22 cellular contexts compared by ENCODE assay signal in the genomic region with DNA sequence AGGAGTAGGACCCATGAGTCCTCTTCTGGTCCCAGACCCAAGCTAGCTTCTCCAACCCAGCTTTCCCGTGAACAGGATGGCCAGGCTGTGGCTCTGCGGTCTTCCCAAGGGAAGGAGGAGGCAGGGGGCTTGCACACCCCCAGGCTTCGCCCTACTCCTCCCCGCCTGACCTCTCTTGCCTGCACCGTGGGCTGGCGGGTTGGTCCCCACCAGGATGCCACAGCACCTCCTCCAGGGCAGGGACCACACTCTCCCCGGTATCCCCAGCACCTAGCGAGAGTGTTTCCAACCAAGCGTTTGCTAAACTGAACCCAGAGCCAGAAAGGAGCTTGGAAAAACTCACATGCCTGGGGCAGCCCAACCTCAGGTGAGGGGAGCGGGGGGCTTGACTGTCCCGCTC. TPM values are rescaled to one million over a fixed set of nuclear protein-coding genes. Genes with fewer than 3 reads are reported as not detected.
DNase-seq lines count a peak whose midpoint lies in the region; ATAC-seq lines count a peak whose summit lies in the region.
"Had no signal": no experiment of that assay in that cellular context is flagged by ENCODE, and none has a peak within 500 bp of the region (broad histone marks: within the 10 kb centered on the region; RNA-seq: fewer than 3 reads in every experiment).

No MANE protein-coding gene starts in this region.

- DNase-seq in activated naive CD4-positive, alpha-beta T cell treated with anti-CD3 and anti-CD28 coated beads, Interleukin-2, amount 10 ng/mL, durations not matched to agents 7 days and 5 days = no peak
- DNase-seq in activated naive CD4-positive, alpha-beta T cell treated with anti-CD3 and anti-CD28 coated beads for 36 hours = no peak
- no peak for DNase-seq in trophoblast cell
- DNase-seq: Calu3; CD4-positive, alpha-beta T cell; COR-L47; DMS53; DMS79 treated with DMSO at 0.1 percent for 48 hours; GF-D8; GM23248; H9 had no signal

- no peak overlapping the region for H2AK5ac ChIP-seq in trophoblast cell (ENCODE audit: low read length)

- H2BK12ac ChIP-seq in trophoblast cell (ENCODE audit: low read length) = no peak overlapping the region

- H3K9me3 ChIP-seq in KOPT-K1 (ENCODE audit: insufficient read depth, low read length, poor library complexity, severe bottlenecking) (no peaks in the 10 kb centered on the region), trophoblast cell (ENCODE audit: insufficient read depth, low read depth, low read length) (peaks cover 5% of the 10 kb centered on the region)
- H3K9me3 ChIP-seq: BLaER1 had no signal

- no peak overlapping the region for H3K23ac ChIP-seq in trophoblast cell (ENCODE audit: low read length)

- H3K4me1 ChIP-seq in trophoblast cell (ENCODE audit: control insufficient read depth in 1 of 2, insufficient read depth in 2 of 2, low read length in 2 of 2) = peaks cover 18 to 20% of the 10 kb centered on the region in 2 experiments

- peak overlapping the region; percentile 28 for H3K14ac ChIP-seq in trophoblast cell (ENCODE audit: low read length)

- H3K27me3 Mint-ChIP-seq in activated naive CD4-positive, alpha-beta T cell treated with anti-CD3 and anti-CD28 coated beads, Interleukin-2, amount 10 ng/mL, durations not matched to agents 7 days and 5 days = no peaks in the 10 kb centered on the region
- H3K27me3 Mint-ChIP-seq in activated naive CD4-positive, alpha-beta T cell treated with anti-CD3 and anti-CD28 coated beads for 36 hours (ENCODE audit: low read depth) = no peaks in the 10 kb centered on the region
- H3K27me3 Mint-ChIP-seq: CD4-positive, alpha-beta T cell had no signal

- no peak overlapping the region for H3K9ac ChIP-seq in trophoblast cell (ENCODE audit: low read length)
- H3K9ac ChIP-seq: BLaER1, GM23248 had no signal

- no peak overlapping the region for H3K4me3 Mint-ChIP-seq in activated naive CD4-positive, alpha-beta T cell treated with anti-CD3 and anti-CD28 coated beads, Interleukin-2, amount 10 ng/mL, durations not matched to agents 7 days and 5 days
- no peak overlapping the region for H3K4me3 Mint-ChIP-seq in activated naive CD4-positive, alpha-beta T cell treated with anti-CD3 and anti-CD28 coated beads for 36 hours
- H3K4me3 Mint-ChIP-seq: B cell; CD4-positive, alpha-beta T cell; H9 had no signal

- peaks cover 21% of the 10 kb centered on the region; the same call in 1 of the 2 replicates for H3K36me3 ChIP-seq in KOPT-K1 (ENCODE audit: insufficient read depth, low read length)
- H3K36me3 ChIP-seq in trophoblast cell (ENCODE audit: control insufficient read depth in 1 of 2, insufficient read depth in 2 of 2, low read length in 2 of 2) = no peaks in the 10 kb centered on the region

- no peak overlapping the region for H2AFZ ChIP-seq in trophoblast cell (ENCODE audit: insufficient read depth, low read length, poor library complexity)
- H2AFZ ChIP-seq: GM23248 had no signal

- H3K36me3 Mint-ChIP-seq in activated naive CD4-positive, alpha-beta T cell treated with anti-CD3 and anti-CD28 coated beads, Interleukin-2, amount 10 ng/mL, durations not matched to agents 7 days and 5 days = peaks cover 27% of the 10 kb centered on the region
- H3K36me3 Mint-ChIP-seq in activated naive CD4-positive, alpha-beta T cell treated with anti-CD3 and anti-CD28 coated beads for 36 hours (ENCODE audit: low read depth) = peaks cover 7% of the 10 kb centered on the region

- intact Hi-C loops in activated naive CD4-positive, alpha-beta T cell treated with anti-CD3 and anti-CD28 coated beads for 36 hours (cut with micrococcal nuclease) = no loop called here

- no peak overlapping the region for H4K12ac ChIP-seq in trophoblast cell (ENCODE audit: low read depth, low read length)

- peaks cover 2% of the 10 kb centered on the region for H3K9me3 Mint-ChIP-seq in activated naive CD4-positive, alpha-beta T cell treated with anti-CD3 and anti-CD28 coated beads, Interleukin-2, amount 10 ng/mL, durations not matched to agents 7 days and 5 days
- H3K9me3 Mint-ChIP-seq in activated naive CD4-positive, alpha-beta T cell treated with anti-CD3 and anti-CD28 coated beads for 36 hours = peaks cover 2% of the 10 kb centered on the region
- H3K9me3 Mint-ChIP-seq: CD4-positive, alpha-beta T cell had no signal

- H3K79me1 ChIP-seq in trophoblast cell (ENCODE audit: low read length) = peaks cover 17% of the 10 kb centered on the region

- no peak overlapping the region for H3K18ac ChIP-seq in trophoblast cell (ENCODE audit: low read length)

- CTCF ChIA-PET in activated naive CD4-positive, alpha-beta T cell treated with anti-CD3 and anti-CD28 coated beads, Interleukin-2, amount 10 ng/mL, durations not matched to agents 7 days and 5 days (lab: Charles Lee) = interaction anchor here (1.3 to 2.2 kb wide), 2 partner anchors 10 to 25 kb away, joined by 3 to 15 read pairs; partner anchors contain the start of gene MRFAP1L1
- CTCF ChIA-PET in activated naive CD4-positive, alpha-beta T cell treated with anti-CD3 and anti-CD28 coated beads for 36 hours (lab: Charles Lee) = interaction anchor here (1.3 to 1.4 kb wide), 2 partner anchors 9 to 10 kb away, joined by 5 read pairs; no protein-coding TSS in a partner anchor

- peak overlapping the region; percentile 12 for H2BK120ac ChIP-seq in trophoblast cell (ENCODE audit: insufficient read depth, low read length, poor library complexity)

- peaks cover 7% of the 10 kb centered on the region for H3K79me2 ChIP-seq in trophoblast cell (ENCODE audit: control insufficient read depth, insufficient read depth, low read length, poor library complexity)

- no peak overlapping the region for H3K4me3 ChIP-seq in trophoblast cell (ENCODE audit: low read depth, low read length)
- H3K4me3 ChIP-seq: BLaER1, GM23248 had no signal

- H3K27ac Mint-ChIP-seq in activated naive CD4-positive, alpha-beta T cell treated with anti-CD3 and anti-CD28 coated beads, Interleukin-2, amount 10 ng/mL, durations not matched to agents 7 days and 5 days = peak overlapping the region; percentile 67
- H3K27ac Mint-ChIP-seq in activated naive CD4-positive, alpha-beta T cell treated with anti-CD3 and anti-CD28 coated beads for 36 hours = no peak overlapping the region
- H3K27ac Mint-ChIP-seq: B cell; CD4-positive, alpha-beta T cell; H9 had no signal

- ATAC-seq in GM21528 (IDR thresholded peaks at IDR 0.05; ENCODE audit: low FRiP score, unreplicated experiment) (no peak), GM21786 (IDR thresholded peaks at IDR 0.05; ENCODE audit: unreplicated experiment) (no peak)
- ATAC-seq: HCT116 had no signal

- H2BK5ac ChIP-seq in trophoblast cell (ENCODE audit: low read depth, low read length, poor library complexity) = no peak overlapping the region

- no CpG with 5 or more reads among the region's 11 CpGs for WGBS in trophoblast cell (ENCODE audit: extremely low coverage, insufficient coverage, insufficient read length)

- peak overlapping the region; percentile 26 for H3K27ac ChIP-seq in KOPT-K1 (ENCODE audit: low read depth, low read length, poor library complexity, severe bottlenecking)
- no peak overlapping the region for H3K27ac ChIP-seq in trophoblast cell (ENCODE audit: low read depth, low read length)
- H3K27ac ChIP-seq: 22Rv1, BLaER1, C4-2B, GM23248 had no signal

- H4K8ac ChIP-seq in trophoblast cell (ENCODE audit: low read depth, low read length) = no peak overlapping the region

- no peaks in the 10 kb centered on the region for H3K27me3 ChIP-seq in trophoblast cell (ENCODE audit: insufficient read depth, low read length)
- H3K27me3 ChIP-seq: BLaER1 had no signal

- no peak overlapping the region for H3K4me2 ChIP-seq in trophoblast cell (ENCODE audit: low read length)
- H3K4me2 ChIP-seq: BLaER1 had no signal

- no peak overlapping the region for H4K91ac ChIP-seq in trophoblast cell (ENCODE audit: low read depth, low read length)

- H3K4me1 Mint-ChIP-seq in activated naive CD4-positive, alpha-beta T cell treated with anti-CD3 and anti-CD28 coated beads, Interleukin-2, amount 10 ng/mL, durations not matched to agents 7 days and 5 days = peaks cover 50% of the 10 kb centered on the region
- peaks cover 24% of the 10 kb centered on the region for H3K4me1 Mint-ChIP-seq in activated naive CD4-positive, alpha-beta T cell treated with anti-CD3 and anti-CD28 coated beads for 36 hours (ENCODE audit: low read depth)
- H3K4me1 Mint-ChIP-seq: B cell had no signal

- H3K4ac ChIP-seq in trophoblast cell (ENCODE audit: low read depth, low read length) = no peak overlapping the region

RNA-seq across cellular contexts. Expression of gene S100P, which starts 9.0 kb away (rescaled TPM):
- total RNA-seq in activated naive CD4-positive, alpha-beta T cell treated with anti-CD3 and anti-CD28 coated beads for 36 hours = 10 to 100 TPM in 1 of 2 experiments, 1 to 10 TPM in 1; 8.5 to 10.0 TPM
- polyA plus RNA-seq in trophoblast cell (2013) = 761 and 882 TPM in 2 replicates
- total RNA-seq: B cell, Daoy, G401, GM23248, H1, H9 had no signal
- polyA plus RNA-seq: H1 had no signal

RNA-seq across cellular contexts. Expression of gene MRFAP1L1, which starts 25.0 kb away (rescaled TPM):
- total RNA-seq in activated naive CD4-positive, alpha-beta T cell treated with anti-CD3 and anti-CD28 coated beads for 36 hours = 10 to 100 TPM; 37.0 to 38.6 TPM
- polyA plus RNA-seq in trophoblast cell (2013) = 41.1 and 42.0 TPM in 2 replicates

RNA-seq across cellular contexts. Expression of gene BLOC1S4, which starts 31.3 kb away (rescaled TPM):
- total RNA-seq in activated naive CD4-positive, alpha-beta T cell treated with anti-CD3 and anti-CD28 coated beads for 36 hours = 10 to 100 TPM; 11.0 to 11.8 TPM
- polyA plus RNA-seq in trophoblast cell (2013) = 16.8 TPM in 2 replicates

RNA-seq across cellular contexts. Expression of gene MRFAP1, which starts 44.2 kb away (rescaled TPM):
- total RNA-seq in activated naive CD4-positive, alpha-beta T cell treated with anti-CD3 and anti-CD28 coated beads for 36 hours = 100 to 1,000 TPM; 150 to 151 TPM
- 197 and 208 TPM in 2 replicates for polyA plus RNA-seq in trophoblast cell (2013)
